In genomic region chr10:49184642-49185111, GRCh38 we compare ENCODE assay signal across 1 cellular context.
TF ChIP-seq lines count a peak whose summit lies in the region.

No MANE protein-coding gene starts in this region.

TF ChIP-seq in K562, 482 proteins besides CTCF, POLR2A, EP300 and RAD21 (continued from another document and continues in another):
- TF ChIP-seq ZNF407 (IDR thresholded peaks at IDR 0.05; ENCODE audit: low read depth), result no peak
- TF ChIP-seq, protein P1, sequence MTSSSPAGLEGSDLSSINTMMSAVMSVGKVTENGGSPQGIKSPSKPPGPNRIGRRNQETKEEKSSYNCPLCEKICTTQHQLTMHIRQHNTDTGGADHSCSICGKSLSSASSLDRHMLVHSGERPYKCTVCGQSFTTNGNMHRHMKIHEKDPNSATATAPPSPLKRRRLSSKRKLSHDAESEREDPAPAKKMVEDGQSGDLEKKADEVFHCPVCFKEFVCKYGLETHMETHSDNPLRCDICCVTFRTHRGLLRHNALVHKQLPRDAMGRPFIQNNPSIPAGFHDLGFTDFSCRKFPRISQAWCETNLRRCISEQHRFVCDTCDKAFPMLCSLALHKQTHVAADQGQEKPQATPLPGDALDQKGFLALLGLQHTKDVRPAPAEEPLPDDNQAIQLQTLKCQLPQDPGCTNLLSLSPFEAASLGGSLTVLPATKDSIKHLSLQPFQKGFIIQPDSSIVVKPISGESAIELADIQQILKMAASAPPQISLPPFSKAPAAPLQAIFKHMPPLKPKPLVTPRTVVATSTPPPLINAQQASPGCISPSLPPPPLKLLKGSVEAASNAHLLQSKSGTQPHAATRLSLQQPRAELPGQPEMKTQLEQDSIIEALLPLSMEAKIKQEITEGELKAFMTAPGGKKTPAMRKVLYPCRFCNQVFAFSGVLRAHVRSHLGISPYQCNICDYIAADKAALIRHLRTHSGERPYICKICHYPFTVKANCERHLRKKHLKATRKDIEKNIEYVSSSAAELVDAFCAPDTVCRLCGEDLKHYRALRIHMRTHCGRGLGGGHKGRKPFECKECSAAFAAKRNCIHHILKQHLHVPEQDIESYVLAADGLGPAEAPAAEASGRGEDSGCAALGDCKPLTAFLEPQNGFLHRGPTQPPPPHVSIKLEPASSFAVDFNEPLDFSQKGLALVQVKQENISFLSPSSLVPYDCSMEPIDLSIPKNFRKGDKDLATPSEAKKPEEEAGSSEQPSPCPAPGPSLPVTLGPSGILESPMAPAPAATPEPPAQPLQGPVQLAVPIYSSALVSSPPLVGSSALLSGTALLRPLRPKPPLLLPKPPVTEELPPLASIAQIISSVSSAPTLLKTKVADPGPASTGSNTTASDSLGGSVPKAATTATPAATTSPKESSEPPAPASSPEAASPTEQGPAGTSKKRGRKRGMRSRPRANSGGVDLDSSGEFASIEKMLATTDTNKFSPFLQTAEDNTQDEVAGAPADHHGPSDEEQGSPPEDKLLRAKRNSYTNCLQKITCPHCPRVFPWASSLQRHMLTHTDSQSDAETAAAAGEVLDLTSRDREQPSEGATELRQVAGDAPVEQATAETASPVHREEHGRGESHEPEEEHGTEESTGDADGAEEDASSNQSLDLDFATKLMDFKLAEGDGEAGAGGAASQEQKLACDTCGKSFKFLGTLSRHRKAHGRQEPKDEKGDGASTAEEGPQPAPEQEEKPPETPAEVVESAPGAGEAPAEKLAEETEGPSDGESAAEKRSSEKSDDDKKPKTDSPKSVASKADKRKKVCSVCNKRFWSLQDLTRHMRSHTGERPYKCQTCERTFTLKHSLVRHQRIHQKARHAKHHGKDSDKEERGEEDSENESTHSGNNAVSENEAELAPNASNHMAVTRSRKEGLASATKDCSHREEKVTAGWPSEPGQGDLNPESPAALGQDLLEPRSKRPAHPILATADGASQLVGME (CRISPR knock-in tag; IDR thresholded peaks at IDR 0.05), result no peak
- TF ChIP-seq SPI1 (IDR thresholded peaks at IDR 0.05; ENCODE audit: borderline replicate concordance, low read depth, low read length), result peak; percentile 26; the same call in 1 of the 2 replicates
- TF ChIP-seq CC2D1A (IDR thresholded peaks at IDR 0.05), result no peak
- no peak for TF ChIP-seq KHSRP (IDR thresholded peaks at IDR 0.05)
- TF ChIP-seq, protein P2, sequence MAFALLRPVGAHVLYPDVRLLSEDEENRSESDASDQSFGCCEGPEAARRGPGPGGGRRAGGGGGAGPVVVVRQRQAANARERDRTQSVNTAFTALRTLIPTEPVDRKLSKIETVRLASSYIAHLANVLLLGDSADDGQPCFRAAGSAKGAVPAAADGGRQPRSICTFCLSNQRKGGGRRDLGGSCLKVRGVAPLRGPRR (CRISPR knock-in tag; IDR thresholded peaks at IDR 0.05), result no peak
- TF ChIP-seq ZFPM2 (CRISPR knock-in tag; IDR thresholded peaks at IDR 0.05), result 0 out of 2 replicates have a peak, but pooled peaks have one; percentile 59
- TF ChIP-seq, protein P3, sequence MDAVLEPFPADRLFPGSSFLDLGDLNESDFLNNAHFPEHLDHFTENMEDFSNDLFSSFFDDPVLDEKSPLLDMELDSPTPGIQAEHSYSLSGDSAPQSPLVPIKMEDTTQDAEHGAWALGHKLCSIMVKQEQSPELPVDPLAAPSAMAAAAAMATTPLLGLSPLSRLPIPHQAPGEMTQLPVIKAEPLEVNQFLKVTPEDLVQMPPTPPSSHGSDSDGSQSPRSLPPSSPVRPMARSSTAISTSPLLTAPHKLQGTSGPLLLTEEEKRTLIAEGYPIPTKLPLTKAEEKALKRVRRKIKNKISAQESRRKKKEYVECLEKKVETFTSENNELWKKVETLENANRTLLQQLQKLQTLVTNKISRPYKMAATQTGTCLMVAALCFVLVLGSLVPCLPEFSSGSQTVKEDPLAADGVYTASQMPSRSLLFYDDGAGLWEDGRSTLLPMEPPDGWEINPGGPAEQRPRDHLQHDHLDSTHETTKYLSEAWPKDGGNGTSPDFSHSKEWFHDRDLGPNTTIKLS (IDR thresholded peaks at IDR 0.05; ENCODE audit: borderline replicate concordance, low read depth), result no peak
- TF ChIP-seq ZNF57 (CRISPR knock-in tag; IDR thresholded peaks at IDR 0.05), result no peak
- peak; percentile 69; the same call in 1 of the 2 replicates for TF ChIP-seq ZBTB9 (CRISPR knock-in tag; IDR thresholded peaks at IDR 0.05)
- no peak for TF ChIP-seq BRCA1 (IDR thresholded peaks at IDR 0.05)
- no peak for TF ChIP-seq BRCA1 (CRISPR knock-in tag; IDR thresholded peaks at IDR 0.05)
- TF ChIP-seq CBX3 (IDR thresholded peaks at IDR 0.05; ENCODE audit: borderline replicate concordance in 1 of 2, low read length in 2 of 2), result no peak
- TF ChIP-seq TAL1 (IDR thresholded peaks at IDR 0.05), result 0 out of 2 replicates have a peak, but pooled peaks have one; percentile 4
- no peak for TF ChIP-seq THAP7 (CRISPR knock-in tag; IDR thresholded peaks at IDR 0.05)
- TF ChIP-seq, protein P4, sequence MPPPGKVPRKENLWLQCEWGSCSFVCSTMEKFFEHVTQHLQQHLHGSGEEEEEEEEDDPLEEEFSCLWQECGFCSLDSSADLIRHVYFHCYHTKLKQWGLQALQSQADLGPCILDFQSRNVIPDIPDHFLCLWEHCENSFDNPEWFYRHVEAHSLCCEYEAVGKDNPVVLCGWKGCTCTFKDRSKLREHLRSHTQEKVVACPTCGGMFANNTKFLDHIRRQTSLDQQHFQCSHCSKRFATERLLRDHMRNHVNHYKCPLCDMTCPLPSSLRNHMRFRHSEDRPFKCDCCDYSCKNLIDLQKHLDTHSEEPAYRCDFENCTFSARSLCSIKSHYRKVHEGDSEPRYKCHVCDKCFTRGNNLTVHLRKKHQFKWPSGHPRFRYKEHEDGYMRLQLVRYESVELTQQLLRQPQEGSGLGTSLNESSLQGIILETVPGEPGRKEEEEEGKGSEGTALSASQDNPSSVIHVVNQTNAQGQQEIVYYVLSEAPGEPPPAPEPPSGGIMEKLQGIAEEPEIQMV (tag; conservative IDR thresholded peaks at IDR 0.05; ENCODE audit: low read depth), result no peak
- no peak for TF ChIP-seq HOXB6 (CRISPR knock-in tag; IDR thresholded peaks at IDR 0.05; ENCODE audit: borderline replicate concordance)
- TF ChIP-seq CEBPG (CRISPR knock-in tag; IDR thresholded peaks at IDR 0.05), result no peak
- TF ChIP-seq CEBPG (tag; conservative IDR thresholded peaks at IDR 0.05 in 1 of 2, IDR thresholded peaks at IDR 0.05 in 1 of 2), result no peak
- peak; percentile 22; the same call in 1 of the 2 replicates for TF ChIP-seq ZNF316 (IDR thresholded peaks at IDR 0.05)
- TF ChIP-seq GTF2F1 (IDR thresholded peaks at IDR 0.05; ENCODE audit: low read depth, low read length), result no peak
- TF ChIP-seq ZNF121 (CRISPR knock-in tag; conservative IDR thresholded peaks at IDR 0.05), result no peak
- TF ChIP-seq, protein P5, sequence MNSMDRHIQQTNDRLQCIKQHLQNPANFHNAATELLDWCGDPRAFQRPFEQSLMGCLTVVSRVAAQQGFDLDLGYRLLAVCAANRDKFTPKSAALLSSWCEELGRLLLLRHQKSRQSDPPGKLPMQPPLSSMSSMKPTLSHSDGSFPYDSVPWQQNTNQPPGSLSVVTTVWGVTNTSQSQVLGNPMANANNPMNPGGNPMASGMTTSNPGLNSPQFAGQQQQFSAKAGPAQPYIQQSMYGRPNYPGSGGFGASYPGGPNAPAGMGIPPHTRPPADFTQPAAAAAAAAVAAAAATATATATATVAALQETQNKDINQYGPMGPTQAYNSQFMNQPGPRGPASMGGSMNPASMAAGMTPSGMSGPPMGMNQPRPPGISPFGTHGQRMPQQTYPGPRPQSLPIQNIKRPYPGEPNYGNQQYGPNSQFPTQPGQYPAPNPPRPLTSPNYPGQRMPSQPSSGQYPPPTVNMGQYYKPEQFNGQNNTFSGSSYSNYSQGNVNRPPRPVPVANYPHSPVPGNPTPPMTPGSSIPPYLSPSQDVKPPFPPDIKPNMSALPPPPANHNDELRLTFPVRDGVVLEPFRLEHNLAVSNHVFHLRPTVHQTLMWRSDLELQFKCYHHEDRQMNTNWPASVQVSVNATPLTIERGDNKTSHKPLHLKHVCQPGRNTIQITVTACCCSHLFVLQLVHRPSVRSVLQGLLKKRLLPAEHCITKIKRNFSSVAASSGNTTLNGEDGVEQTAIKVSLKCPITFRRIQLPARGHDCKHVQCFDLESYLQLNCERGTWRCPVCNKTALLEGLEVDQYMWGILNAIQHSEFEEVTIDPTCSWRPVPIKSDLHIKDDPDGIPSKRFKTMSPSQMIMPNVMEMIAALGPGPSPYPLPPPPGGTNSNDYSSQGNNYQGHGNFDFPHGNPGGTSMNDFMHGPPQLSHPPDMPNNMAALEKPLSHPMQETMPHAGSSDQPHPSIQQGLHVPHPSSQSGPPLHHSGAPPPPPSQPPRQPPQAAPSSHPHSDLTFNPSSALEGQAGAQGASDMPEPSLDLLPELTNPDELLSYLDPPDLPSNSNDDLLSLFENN (IDR thresholded peaks at IDR 0.05; ENCODE audit: low read depth in 2 of 2, low read length in 2 of 2), result no peak
- TF ChIP-seq, protein P6, sequence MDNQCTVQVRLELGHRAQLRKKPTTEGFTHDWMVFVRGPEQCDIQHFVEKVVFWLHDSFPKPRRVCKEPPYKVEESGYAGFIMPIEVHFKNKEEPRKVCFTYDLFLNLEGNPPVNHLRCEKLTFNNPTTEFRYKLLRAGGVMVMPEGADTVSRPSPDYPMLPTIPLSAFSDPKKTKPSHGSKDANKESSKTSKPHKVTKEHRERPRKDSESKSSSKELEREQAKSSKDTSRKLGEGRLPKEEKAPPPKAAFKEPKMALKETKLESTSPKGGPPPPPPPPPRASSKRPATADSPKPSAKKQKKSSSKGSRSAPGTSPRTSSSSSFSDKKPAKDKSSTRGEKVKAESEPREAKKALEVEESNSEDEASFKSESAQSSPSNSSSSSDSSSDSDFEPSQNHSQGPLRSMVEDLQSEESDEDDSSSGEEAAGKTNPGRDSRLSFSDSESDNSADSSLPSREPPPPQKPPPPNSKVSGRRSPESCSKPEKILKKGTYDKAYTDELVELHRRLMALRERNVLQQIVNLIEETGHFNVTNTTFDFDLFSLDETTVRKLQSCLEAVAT (IDR thresholded peaks at IDR 0.05), result 0 out of 4 replicates have a peak, but pooled peaks of 1 of the 2 experiments have one; percentile 22
- TF ChIP-seq ATF7 (IDR thresholded peaks at IDR 0.05), result no peak
- no peak for TF ChIP-seq ZNF655 (CRISPR knock-in tag; IDR thresholded peaks at IDR 0.05)
